In the genomic region with DNA sequence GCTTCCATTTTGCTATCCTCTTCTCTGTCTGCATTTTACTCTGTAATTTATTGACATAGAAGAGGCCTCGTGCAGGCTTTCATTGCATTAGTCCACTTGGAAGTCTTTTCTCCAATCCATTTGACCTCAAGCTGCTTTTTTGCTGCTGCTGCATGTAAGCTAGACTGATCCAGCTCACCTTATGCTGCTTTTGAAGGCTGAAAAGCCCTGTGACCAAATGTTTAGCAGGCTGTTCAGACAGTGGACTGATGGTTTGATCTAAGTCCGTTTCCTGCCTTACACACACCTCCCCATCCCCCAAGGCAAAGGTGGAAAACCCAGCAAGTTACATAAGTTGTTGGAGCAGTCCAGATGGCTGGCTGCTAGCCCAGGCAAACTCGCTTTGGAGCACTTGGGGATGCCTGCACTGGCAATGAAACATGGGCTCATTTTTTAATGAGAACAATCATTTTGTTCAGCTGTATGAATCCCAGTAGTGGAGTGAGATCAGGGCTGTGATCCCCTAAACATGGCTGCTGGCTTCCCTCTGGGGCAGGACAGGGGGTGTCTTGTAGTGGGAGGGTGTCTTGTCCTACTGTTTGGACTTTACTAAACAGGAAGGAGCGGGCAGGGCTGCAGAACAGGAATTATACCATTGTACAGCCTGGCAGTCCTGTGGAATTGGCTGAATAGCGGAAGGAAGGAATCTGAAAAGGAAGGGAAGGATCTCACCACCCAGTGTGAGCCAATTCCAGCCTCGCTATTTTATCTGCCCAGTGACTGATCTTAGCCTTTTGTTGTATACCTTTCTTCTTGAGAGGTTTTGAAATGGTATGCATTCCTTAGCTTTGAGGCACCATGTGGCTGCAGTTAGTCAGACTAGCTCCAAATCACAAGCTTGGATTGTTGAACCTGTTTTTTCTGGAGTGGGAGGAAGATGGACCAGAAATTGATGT, we compare ENCODE assay signal across 9 cellular contexts.
A peak's percentile ranks its signal among the peaks of the same experiment; 100 is the strongest.
DNase-seq lines count a peak whose midpoint lies in the region; TF ChIP-seq lines count a peak whose summit lies in the region.
"Had no signal": no experiment of that assay in that cellular context is flagged by ENCODE, and none has a peak within 500 bp of the region (broad histone marks: within the 10 kb centered on the region; RNA-seq: fewer than 3 reads in every experiment).

No MANE protein-coding gene starts in this region.

- no peaks in the 10 kb centered on the region for H3K36me3 ChIP-seq in liver (ENCODE audit: control insufficient read depth in 4 of 4, insufficient read depth in 3 of 4, low read depth in 1 of 4, low read length in 3 of 4)

- DNase-seq in DMS53 treated with DMSO at 0.1 percent for 48 hours (lab: John Stamatoyannopoulos, UW; ENCODE audit: unreplicated experiment) (peak; percentile 54), NCI-H524 treated with DMSO at 0.1 percent for 48 hours (lab: John Stamatoyannopoulos, UW) (peak; percentile 79), Kasumi-1 (lab: John Stamatoyannopoulos, UW) (no peak)
- DNase-seq in stimulated activated CD4-positive, alpha-beta T cell treated with anti-CD3 and anti-CD28 coated beads, Interleukin-4, amount 100 ng/mL, for 4 hours = no peak
- DNase-seq in effector CD8-positive, alpha-beta T cell (lab: John Stamatoyannopoulos, UW) = no peak
- DNase-seq: naive B cell had no signal

- TF ChIP-seq RAD21 in liver (IDR thresholded peaks at IDR 0.05) = peak; percentile 70 to 72

- H3K9me3 ChIP-seq in liver (ENCODE audit: control insufficient read depth in 4 of 4, low read length in 3 of 4) = no peaks in the 10 kb centered on the region

- TF ChIP-seq CTCF in liver (IDR thresholded peaks at IDR 0.05; ENCODE audit: low read depth, low read length, missing input control) = no peak

- H3K27ac ChIP-seq in cingulate gyrus (ENCODE audit: low read depth, low read length) (peak overlapping the region; percentile 86), liver (ENCODE audit: low read depth in 1 of 2, low read length in 2 of 2) (peak overlapping the region; percentile 74 to 77), temporal lobe (ENCODE audit: low read depth, low read length) (peak overlapping the region; percentile 70)

- H3K27me3 ChIP-seq in liver (ENCODE audit: control insufficient read depth in 4 of 4, insufficient read depth in 4 of 4, low read length in 3 of 4) = no peaks in the 10 kb centered on the region

- H3K4me3 ChIP-seq in liver (ENCODE audit: low read depth in 1 of 3, low read length in 3 of 3) = no peak overlapping the region

- WGBS in liver = 22% methylated on average over 6 of the region's 6 CpGs

- peaks cover 14 to 27% (median 24%) of the 10 kb centered on the region in 4 donors for H3K4me1 ChIP-seq in liver (ENCODE audit: control insufficient read depth in 4 of 4, insufficient read depth in 4 of 4, low read length in 3 of 4)

- peak overlapping the region in 1 of 2 donors; percentile 16 for H3K9ac ChIP-seq in liver (ENCODE audit: low read depth in 1 of 2, low read length in 2 of 2)

TF ChIP-seq in liver, 16 proteins besides CTCF, POLR2A, EP300 and RAD21:
- TF ChIP-seq YY1 (IDR thresholded peaks at IDR 0.05) (peak; percentile 92), GABPA (IDR thresholded peaks at IDR 0.05 in 1 of 2, conservative IDR thresholded peaks at IDR 0.05 in 1 of 2) (peak in 1 of 2 donors; percentile 70), HNF4A (conservative IDR thresholded peaks at IDR 0.05) (peak; percentile 97 to 99), RXRA (IDR thresholded peaks at IDR 0.05) (peak; percentile 86 to 94), NR2F2 (IDR thresholded peaks at IDR 0.05) (no peak), HNF4G (IDR thresholded peaks at IDR 0.05) (peak; percentile 97), FOXA1 (IDR thresholded peaks at IDR 0.05) (peak; percentile 80), FOXA2 (IDR thresholded peaks at IDR 0.05) (peak; percentile 87), JUND (IDR thresholded peaks at IDR 0.05) (peak in 1 of 2 donors; percentile 87), TAF1 (conservative IDR thresholded peaks at IDR 0.05) (peak; percentile 62), SP1 (IDR thresholded peaks at IDR 0.05) (peak; percentile 96), EGR1 (IDR thresholded peaks at IDR 0.05; ENCODE audit: low read depth in 2 of 2) (peak in 1 of 2 donors; percentile 84)
- TF ChIP-seq, protein P1, sequence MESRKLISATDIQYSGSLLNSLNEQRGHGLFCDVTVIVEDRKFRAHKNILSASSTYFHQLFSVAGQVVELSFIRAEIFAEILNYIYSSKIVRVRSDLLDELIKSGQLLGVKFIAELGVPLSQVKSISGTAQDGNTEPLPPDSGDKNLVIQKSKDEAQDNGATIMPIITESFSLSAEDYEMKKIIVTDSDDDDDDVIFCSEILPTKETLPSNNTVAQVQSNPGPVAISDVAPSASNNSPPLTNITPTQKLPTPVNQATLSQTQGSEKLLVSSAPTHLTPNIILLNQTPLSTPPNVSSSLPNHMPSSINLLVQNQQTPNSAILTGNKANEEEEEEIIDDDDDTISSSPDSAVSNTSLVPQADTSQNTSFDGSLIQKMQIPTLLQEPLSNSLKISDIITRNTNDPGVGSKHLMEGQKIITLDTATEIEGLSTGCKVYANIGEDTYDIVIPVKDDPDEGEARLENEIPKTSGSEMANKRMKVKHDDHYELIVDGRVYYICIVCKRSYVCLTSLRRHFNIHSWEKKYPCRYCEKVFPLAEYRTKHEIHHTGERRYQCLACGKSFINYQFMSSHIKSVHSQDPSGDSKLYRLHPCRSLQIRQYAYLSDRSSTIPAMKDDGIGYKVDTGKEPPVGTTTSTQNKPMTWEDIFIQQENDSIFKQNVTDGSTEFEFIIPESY (IDR thresholded peaks at IDR 0.05) = peak; percentile 90
- TF ChIP-seq, protein P2, sequence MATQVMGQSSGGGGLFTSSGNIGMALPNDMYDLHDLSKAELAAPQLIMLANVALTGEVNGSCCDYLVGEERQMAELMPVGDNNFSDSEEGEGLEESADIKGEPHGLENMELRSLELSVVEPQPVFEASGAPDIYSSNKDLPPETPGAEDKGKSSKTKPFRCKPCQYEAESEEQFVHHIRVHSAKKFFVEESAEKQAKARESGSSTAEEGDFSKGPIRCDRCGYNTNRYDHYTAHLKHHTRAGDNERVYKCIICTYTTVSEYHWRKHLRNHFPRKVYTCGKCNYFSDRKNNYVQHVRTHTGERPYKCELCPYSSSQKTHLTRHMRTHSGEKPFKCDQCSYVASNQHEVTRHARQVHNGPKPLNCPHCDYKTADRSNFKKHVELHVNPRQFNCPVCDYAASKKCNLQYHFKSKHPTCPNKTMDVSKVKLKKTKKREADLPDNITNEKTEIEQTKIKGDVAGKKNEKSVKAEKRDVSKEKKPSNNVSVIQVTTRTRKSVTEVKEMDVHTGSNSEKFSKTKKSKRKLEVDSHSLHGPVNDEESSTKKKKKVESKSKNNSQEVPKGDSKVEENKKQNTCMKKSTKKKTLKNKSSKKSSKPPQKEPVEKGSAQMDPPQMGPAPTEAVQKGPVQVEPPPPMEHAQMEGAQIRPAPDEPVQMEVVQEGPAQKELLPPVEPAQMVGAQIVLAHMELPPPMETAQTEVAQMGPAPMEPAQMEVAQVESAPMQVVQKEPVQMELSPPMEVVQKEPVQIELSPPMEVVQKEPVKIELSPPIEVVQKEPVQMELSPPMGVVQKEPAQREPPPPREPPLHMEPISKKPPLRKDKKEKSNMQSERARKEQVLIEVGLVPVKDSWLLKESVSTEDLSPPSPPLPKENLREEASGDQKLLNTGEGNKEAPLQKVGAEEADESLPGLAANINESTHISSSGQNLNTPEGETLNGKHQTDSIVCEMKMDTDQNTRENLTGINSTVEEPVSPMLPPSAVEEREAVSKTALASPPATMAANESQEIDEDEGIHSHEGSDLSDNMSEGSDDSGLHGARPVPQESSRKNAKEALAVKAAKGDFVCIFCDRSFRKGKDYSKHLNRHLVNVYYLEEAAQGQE (IDR thresholded peaks at IDR 0.05) = peak; percentile 85
- TF ChIP-seq, protein P3, sequence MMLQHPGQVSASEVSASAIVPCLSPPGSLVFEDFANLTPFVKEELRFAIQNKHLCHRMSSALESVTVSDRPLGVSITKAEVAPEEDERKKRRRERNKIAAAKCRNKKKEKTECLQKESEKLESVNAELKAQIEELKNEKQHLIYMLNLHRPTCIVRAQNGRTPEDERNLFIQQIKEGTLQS (IDR thresholded peaks at IDR 0.05) = peak; percentile 75
- TF ChIP-seq, protein P4, sequence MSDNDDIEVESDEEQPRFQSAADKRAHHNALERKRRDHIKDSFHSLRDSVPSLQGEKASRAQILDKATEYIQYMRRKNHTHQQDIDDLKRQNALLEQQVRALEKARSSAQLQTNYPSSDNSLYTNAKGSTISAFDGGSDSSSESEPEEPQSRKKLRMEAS (IDR thresholded peaks at IDR 0.05) = peak; percentile 96

Comparison
In these comparisons a context has a peak if more than half of its experiments do, and no peak if none do; other contexts are left out.
1. DNase-seq: peak in DMS53 treated with DMSO at 0.1 percent for 48 hours (single experiment) and NCI-H524 treated with DMSO at 0.1 percent for 48 hours (single experiment); none in stimulated activated CD4-positive, alpha-beta T cell treated with anti-CD3 and anti-CD28 coated beads, Interleukin-4, amount 100 ng/mL, for 4 hours (0 of 2), effector CD8-positive, alpha-beta T cell (single experiment) and Kasumi-1 (0 of 2).
2. Peak in every context shown above with its lines, with median percentiles within 50 percentile points of each other: H3K27ac ChIP-seq.